In genomic region chr16:84065536-84066132, GRCh38 we compare ENCODE assay signal across 8 cellular contexts. TPM values are rescaled to one million over a fixed set of nuclear protein-coding genes. Genes with fewer than 3 reads are reported as not detected.
DNase-seq lines count a peak whose midpoint lies in the region; ATAC-seq lines count a peak whose summit lies in the region.

No MANE protein-coding gene starts in this region.

- peaks cover 2% of the 10 kb centered on the region for H3K4me1 Mint-ChIP-seq in activated naive CD8-positive, alpha-beta T cell treated with anti-CD3 and anti-CD28 coated beads, Interleukin-2, amount 50 U/mL, for 24 hours
- H3K4me1 Mint-ChIP-seq in activated naive CD8-positive, alpha-beta T cell treated with anti-CD3 and anti-CD28 coated beads for 36 hours: peaks cover 6% of the 10 kb centered on the region
- peaks cover 6% of the 10 kb centered on the region for H3K4me1 Mint-ChIP-seq in activated CD4-positive, alpha-beta T cell treated with anti-CD3 and anti-CD28 coated beads, Interleukin-2, amount 10 ng/mL, durations not matched to agents 7 days and 5 days
- no peaks in the 10 kb centered on the region for H3K4me1 Mint-ChIP-seq in stimulated activated effector memory CD8-positive, alpha-beta T cell treated with anti-CD3 and anti-CD28 coated beads, Interleukin-12 subunit alpha, Interleukin-12 subunit beta, amount 100 ng/mL, for 72 hours

- POLR2A ChIA-PET in activated CD4-positive, alpha-beta T cell treated with anti-CD3 and anti-CD28 coated beads, Interleukin-2, amount 10 ng/mL, durations not matched to agents 7 days and 5 days (lab: Charles Lee): no interaction called here

- CTCF ChIA-PET in activated CD4-positive, alpha-beta T cell treated with anti-CD3 and anti-CD28 coated beads, Interleukin-2, amount 10 ng/mL, durations not matched to agents 7 days and 5 days (lab: Charles Lee): interaction anchor here (0.7 to 1.5 kb wide), 6 partner anchors 12 to 121 kb away, joined by 3 to 8 read pairs (median 4); partner anchors contain the start of genes OSGIN1 and TAF1C

- no peaks in the 10 kb centered on the region for H3K9me3 Mint-ChIP-seq in activated naive CD8-positive, alpha-beta T cell treated with anti-CD3 and anti-CD28 coated beads, Interleukin-2, amount 50 U/mL, for 24 hours
- H3K9me3 Mint-ChIP-seq in activated naive CD8-positive, alpha-beta T cell treated with anti-CD3 and anti-CD28 coated beads for 36 hours: no peaks in the 10 kb centered on the region
- no peaks in the 10 kb centered on the region for H3K9me3 Mint-ChIP-seq in activated CD4-positive, alpha-beta T cell treated with anti-CD3 and anti-CD28 coated beads, Interleukin-2, amount 10 ng/mL, durations not matched to agents 7 days and 5 days
- no peaks in the 10 kb centered on the region for H3K9me3 Mint-ChIP-seq in stimulated activated effector memory CD8-positive, alpha-beta T cell treated with anti-CD3 and anti-CD28 coated beads, Interleukin-12 subunit alpha, Interleukin-12 subunit beta, amount 100 ng/mL, for 72 hours

- H3K36me3 Mint-ChIP-seq in activated naive CD8-positive, alpha-beta T cell treated with anti-CD3 and anti-CD28 coated beads, Interleukin-2, amount 50 U/mL, for 24 hours (ENCODE audit: low read depth): peaks cover 44% of the 10 kb centered on the region
- H3K36me3 Mint-ChIP-seq in activated naive CD8-positive, alpha-beta T cell treated with anti-CD3 and anti-CD28 coated beads for 36 hours: peaks cover 23% of the 10 kb centered on the region
- H3K36me3 Mint-ChIP-seq in activated CD4-positive, alpha-beta T cell treated with anti-CD3 and anti-CD28 coated beads, Interleukin-2, amount 10 ng/mL, durations not matched to agents 7 days and 5 days (ENCODE audit: low read depth): peaks cover 45% of the 10 kb centered on the region
- H3K36me3 Mint-ChIP-seq in stimulated activated effector memory CD8-positive, alpha-beta T cell treated with anti-CD3 and anti-CD28 coated beads, Interleukin-12 subunit alpha, Interleukin-12 subunit beta, amount 100 ng/mL, for 72 hours: peaks cover 98% of the 10 kb centered on the region

- DNase-seq in activated naive CD8-positive, alpha-beta T cell treated with anti-CD3 and anti-CD28 coated beads, Interleukin-2, amount 50 U/mL, for 24 hours: peak; percentile 42
- no peak for DNase-seq in activated naive CD8-positive, alpha-beta T cell treated with anti-CD3 and anti-CD28 coated beads for 36 hours
- DNase-seq in NCI-H2029 (lab: John Stamatoyannopoulos, UW) (peak; percentile 11), globus pallidus (ENCODE audit: low spot score) (peak; percentile 59), pons (ENCODE audit: low spot score) (peak; percentile 75)
- peak; percentile 52 for DNase-seq in activated CD4-positive, alpha-beta T cell treated with anti-CD3 and anti-CD28 coated beads, Interleukin-2, amount 10 ng/mL, durations not matched to agents 7 days and 5 days
- no peak for DNase-seq in stimulated activated effector memory CD8-positive, alpha-beta T cell treated with anti-CD3 and anti-CD28 coated beads, Interleukin-12 subunit alpha, Interleukin-12 subunit beta, amount 100 ng/mL, for 72 hours (ENCODE audit: low spot score in 2 of 2)

- H3K27ac Mint-ChIP-seq in activated naive CD8-positive, alpha-beta T cell treated with anti-CD3 and anti-CD28 coated beads, Interleukin-2, amount 50 U/mL, for 24 hours: no peak overlapping the region
- no peak overlapping the region for H3K27ac Mint-ChIP-seq in activated naive CD8-positive, alpha-beta T cell treated with anti-CD3 and anti-CD28 coated beads for 36 hours
- H3K27ac Mint-ChIP-seq in activated CD4-positive, alpha-beta T cell treated with anti-CD3 and anti-CD28 coated beads, Interleukin-2, amount 10 ng/mL, durations not matched to agents 7 days and 5 days: no peak overlapping the region
- no peak overlapping the region for H3K27ac Mint-ChIP-seq in stimulated activated effector memory CD8-positive, alpha-beta T cell treated with anti-CD3 and anti-CD28 coated beads, Interleukin-12 subunit alpha, Interleukin-12 subunit beta, amount 100 ng/mL, for 72 hours

- H3K27me3 Mint-ChIP-seq in activated naive CD8-positive, alpha-beta T cell treated with anti-CD3 and anti-CD28 coated beads, Interleukin-2, amount 50 U/mL, for 24 hours: no peaks in the 10 kb centered on the region
- H3K27me3 Mint-ChIP-seq in activated naive CD8-positive, alpha-beta T cell treated with anti-CD3 and anti-CD28 coated beads for 36 hours: no peaks in the 10 kb centered on the region
- no peaks in the 10 kb centered on the region for H3K27me3 Mint-ChIP-seq in activated CD4-positive, alpha-beta T cell treated with anti-CD3 and anti-CD28 coated beads, Interleukin-2, amount 10 ng/mL, durations not matched to agents 7 days and 5 days

- H3K4me3 Mint-ChIP-seq in activated naive CD8-positive, alpha-beta T cell treated with anti-CD3 and anti-CD28 coated beads, Interleukin-2, amount 50 U/mL, for 24 hours: no peak overlapping the region
- H3K4me3 Mint-ChIP-seq in activated naive CD8-positive, alpha-beta T cell treated with anti-CD3 and anti-CD28 coated beads for 36 hours: no peak overlapping the region
- no peak overlapping the region for H3K4me3 Mint-ChIP-seq in activated CD4-positive, alpha-beta T cell treated with anti-CD3 and anti-CD28 coated beads, Interleukin-2, amount 10 ng/mL, durations not matched to agents 7 days and 5 days
- no peak overlapping the region for H3K4me3 Mint-ChIP-seq in stimulated activated effector memory CD8-positive, alpha-beta T cell treated with anti-CD3 and anti-CD28 coated beads, Interleukin-12 subunit alpha, Interleukin-12 subunit beta, amount 100 ng/mL, for 72 hours

- ATAC-seq in activated naive CD8-positive, alpha-beta T cell treated with anti-CD3 and anti-CD28 coated beads, Interleukin-2, amount 50 U/mL, for 24 hours: peak; percentile 45
- no peak for ATAC-seq in HG03280 (IDR thresholded peaks at IDR 0.05; ENCODE audit: unreplicated experiment)
- no peak for ATAC-seq in stimulated activated effector memory CD8-positive, alpha-beta T cell treated with anti-CD3 and anti-CD28 coated beads, Interleukin-12 subunit alpha, Interleukin-12 subunit beta, amount 100 ng/mL, for 72 hours

RNA-seq across cellular contexts. Expression of gene SLC38A8, which starts 23.0 kb away (rescaled TPM):
- not detected for total RNA-seq in activated naive CD8-positive, alpha-beta T cell treated with anti-CD3 and anti-CD28 coated beads for 36 hours
- not detected for total RNA-seq in activated CD4-positive, alpha-beta T cell treated with anti-CD3 and anti-CD28 coated beads, Interleukin-2, amount 10 ng/mL, durations not matched to agents 7 days and 5 days

RNA-seq across cellular contexts. Expression of gene MBTPS1, which starts 51.1 kb away (rescaled TPM):
- total RNA-seq in activated naive CD8-positive, alpha-beta T cell treated with anti-CD3 and anti-CD28 coated beads for 36 hours: 10 to 100 TPM; 29.6 to 30.2 TPM
- 10 to 100 TPM; 57.3 to 61.9 TPM for total RNA-seq in activated CD4-positive, alpha-beta T cell treated with anti-CD3 and anti-CD28 coated beads, Interleukin-2, amount 10 ng/mL, durations not matched to agents 7 days and 5 days

Comparison
In these comparisons a context has a peak if more than half of its experiments do, and no peak if none do; other contexts are left out.
1. DNase-seq: peak in activated naive CD8-positive, alpha-beta T cell treated with anti-CD3 and anti-CD28 coated beads, Interleukin-2, amount 50 U/mL, for 24 hours (single experiment), NCI-H2029 (single experiment), activated CD4-positive, alpha-beta T cell treated with anti-CD3 and anti-CD28 coated beads, Interleukin-2, amount 10 ng/mL, durations not matched to agents 7 days and 5 days (single experiment), globus pallidus (single experiment) and pons (single experiment); none in activated naive CD8-positive, alpha-beta T cell treated with anti-CD3 and anti-CD28 coated beads for 36 hours (single experiment) and stimulated activated effector memory CD8-positive, alpha-beta T cell treated with anti-CD3 and anti-CD28 coated beads, Interleukin-12 subunit alpha, Interleukin-12 subunit beta, amount 100 ng/mL, for 72 hours (0 of 2).